2 cellular contexts compared by ENCODE assay signal in genomic region chr5:157808043-157808442, GRCh38.
TF ChIP-seq lines count a peak whose summit lies in the region.

No MANE protein-coding gene starts in this region.

TF ChIP-seq in SK-N-SH, 30 proteins besides CTCF, POLR2A, EP300 and RAD21 (continued from another document):
- TF ChIP-seq USF2 (IDR thresholded peaks at IDR 0.05; ENCODE audit: borderline replicate concordance, low read depth, low read length) (no peak), ZBTB33 (IDR thresholded peaks at IDR 0.05; ENCODE audit: borderline replicate concordance, low read depth) (no peak), FOSL2 (IDR thresholded peaks at IDR 0.05; ENCODE audit: borderline replicate concordance, low read depth) (no peak)
TF ChIP-seq in SK-N-SH: peak in this region for 0.

TF ChIP-seq in GM23338, 12 proteins besides CTCF, POLR2A, EP300 and RAD21 (continued from another document):
- TF ChIP-seq POLR2AphosphoS5 (IDR thresholded peaks at IDR 0.05; ENCODE audit: low read depth) (no peak), CREB1 (CRISPR knock-in tag; IDR thresholded peaks at IDR 0.05; ENCODE audit: low read depth) (no peak), ZNF462 (CRISPR knock-in tag; IDR thresholded peaks at IDR 0.05) (no peak), ZNF331 (CRISPR knock-in tag; IDR thresholded peaks at IDR 0.05; ENCODE audit: low read depth) (no peak), EZH2 (IDR thresholded peaks at IDR 0.05; ENCODE audit: low read depth, unreplicated experiment) (no peak), STAT1 (IDR thresholded peaks at IDR 0.05; ENCODE audit: unreplicated experiment) (no peak), NANOG (IDR thresholded peaks at IDR 0.05; ENCODE audit: borderline replicate concordance) (no peak), JUNB (IDR thresholded peaks at IDR 0.05; ENCODE audit: unreplicated experiment) (no peak)
